ENCODE assay signal across 11 cellular contexts in the genomic region with DNA sequence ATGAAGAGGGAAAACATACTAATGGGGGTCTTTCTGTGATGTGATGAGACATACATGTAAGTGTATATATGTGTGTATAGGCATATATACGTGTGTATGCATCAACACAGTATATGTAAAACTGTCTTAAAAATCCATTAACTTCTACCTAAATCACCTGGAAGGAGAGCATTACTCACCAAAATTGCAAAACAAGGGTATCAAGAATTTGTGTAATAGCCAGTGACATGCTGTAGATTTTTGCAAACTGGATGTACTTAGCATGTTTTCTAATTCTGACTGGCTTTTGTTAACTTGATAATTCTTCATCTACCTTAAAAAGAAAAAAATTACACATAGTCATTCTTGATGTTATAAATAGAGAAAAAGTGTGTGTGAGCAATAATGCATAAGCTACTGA.
A peak's percentile ranks its signal among the peaks of the same experiment; 100 is the strongest.
DNase-seq lines count a peak whose midpoint lies in the region; ATAC-seq and TF ChIP-seq lines count a peak whose summit lies in the region.
"Had no signal": no experiment of that assay in that cellular context is flagged by ENCODE, and none has a peak within 500 bp of the region (broad histone marks: within the 10 kb centered on the region; RNA-seq: fewer than 3 reads in every experiment).

No MANE protein-coding gene starts in this region.

- no peak overlapping the region for H3K56ac ChIP-seq in IMR-90 (ENCODE audit: extremely low read depth, insufficient read depth, low read length)

- H2BK120ac ChIP-seq in IMR-90 (ENCODE audit: low read depth, low read length) = no peak overlapping the region

- no peak overlapping the region for H3K14ac ChIP-seq in IMR-90 (replicated peaks; ENCODE audit: low read depth, low read length)

- H3K36me3 ChIP-seq in IMR-90 (ENCODE audit: control insufficient read depth, insufficient read depth, low read length) (peaks cover 3% of the 10 kb centered on the region; the same call in 1 of the 2 replicates), RWPE2 (ENCODE audit: low read depth) (no peaks in the 10 kb centered on the region)

- H3K9ac ChIP-seq in IMR-90 (ENCODE audit: low read depth, low read length) = no peak overlapping the region

- BruUV-seq in IMR-90 (replicated peaks; lab: Mats Ljungman, UMichigan) = no TSS peak

- in situ Hi-C loops in IMR-90 (cut with MboI; ENCODE audit: low sequenced_read_pairs) = no loop called here

- no peak overlapping the region for H2BK5ac ChIP-seq in IMR-90 (ENCODE audit: low read depth, low read length, poor library complexity, severe bottlenecking)

- no peak overlapping the region for H2AFZ ChIP-seq in IMR-90 (replicated peaks; ENCODE audit: low read length, poor library complexity)

- DNase-seq in IMR-90 = no peak
- no peak for DNase-seq in RWPE2 (ENCODE audit: low spot score)
- DNase-seq in epithelial cell of prostate (ENCODE audit: low read depth, low spot score) = no peak
- no peak for DNase-seq in activated CD8-positive, alpha-beta memory T cell treated with anti-CD3 and anti-CD28 coated beads, Interleukin-2, amount 50 U/mL, for 48 hours
- no peak for DNase-seq in SW 1271 (lab: John Stamatoyannopoulos, UW)
- DNase-seq in putamen (ENCODE audit: low spot score) = no peak
- DNase-seq: CD8-positive, alpha-beta T cell; COR-L47; DND-41; GDM1; HCEC 1CT had no signal

- H3K27ac ChIP-seq in IMR-90 (ENCODE audit: insufficient read depth, low read length) = no peak overlapping the region
- H3K27ac ChIP-seq in RWPE2 (ENCODE audit: poor library complexity, severe bottlenecking) = peak overlapping the region; percentile 92
- peak overlapping the region; percentile 90 for H3K27ac ChIP-seq in epithelial cell of prostate

- TF ChIP-seq POLR2A in IMR-90 (IDR thresholded peaks at IDR 0.05; ENCODE audit: low read depth, low read length) = no peak

- no peaks in the 10 kb centered on the region; a peak in 1 of 4 replicates for H3K79me1 ChIP-seq in IMR-90 (ENCODE audit: low read depth in 1 of 2, low read length in 2 of 2)

- POLR2A ChIA-PET in IMR-90 (lab: Charles Lee; ENCODE audit: unreplicated experiment) = no interaction called here

- WGBS in IMR-90 (ENCODE audit: extremely low coverage in 2 of 2, insufficient read length in 1 of 2), 2 experiments = no CpG with 5 or more reads among the region's 1 CpG

- TF ChIP-seq RAD21 in IMR-90 (IDR thresholded peaks at IDR 0.05; ENCODE audit: low read length) = no peak

- H3K27me3 ChIP-seq in IMR-90 (ENCODE audit: control insufficient read depth, insufficient read depth, low read length) = no peaks in the 10 kb centered on the region
- H3K27me3 ChIP-seq in RWPE2 (ENCODE audit: insufficient read depth, poor library complexity, severe bottlenecking) = no peaks in the 10 kb centered on the region

- TF ChIP-seq CTCF in IMR-90 (conservative IDR thresholded peaks at IDR 0.05; ENCODE audit: low read depth, low read length) = no peak
- TF ChIP-seq CTCF in RWPE2 (IDR thresholded peaks at IDR 0.05; ENCODE audit: poor library complexity, severe bottlenecking) = no peak

- CTCF ChIA-PET in IMR-90 (lab: Yijun Ruan, JAX) = interaction anchor here (0.6 kb wide), 1 partner anchor 104 kb away, joined by 3 read pairs; no protein-coding TSS in a partner anchor

- ATAC-seq in IMR-90 (ENCODE audit: low read depth) (no peak), RWPE2 (ENCODE audit: low read depth) (0 out of 3 replicates have a peak, but pooled peaks have one; percentile 15)
- ATAC-seq: CD8-positive, alpha-beta T cell had no signal

- no peak overlapping the region for H3K4me2 ChIP-seq in IMR-90 (ENCODE audit: low read depth, low read length)

- no peak overlapping the region for H4K5ac ChIP-seq in IMR-90 (ENCODE audit: low read depth, low read length)

- no peak overlapping the region for H3K23ac ChIP-seq in IMR-90 (ENCODE audit: low read depth, low read length)

- H3K9me1 ChIP-seq in IMR-90 (ENCODE audit: insufficient read depth, low read length) = no peaks in the 10 kb centered on the region; the same call in 1 of the 2 replicates

- H4K20me1 ChIP-seq in IMR-90 (ENCODE audit: insufficient read depth, low read length) = no peaks in the 10 kb centered on the region

- no peak overlapping the region for H2AK9ac ChIP-seq in IMR-90 (replicated peaks; ENCODE audit: low read depth, low read length, poor library complexity)

- no peak overlapping the region for H3K18ac ChIP-seq in IMR-90 (ENCODE audit: low read depth, low read length)

- no peak overlapping the region for H2BK20ac ChIP-seq in IMR-90 (ENCODE audit: low read depth, low read length)

- no peak overlapping the region for H4K91ac ChIP-seq in IMR-90 (ENCODE audit: insufficient read depth, low read depth, low read length)

- no peak overlapping the region for H4K8ac ChIP-seq in IMR-90 (ENCODE audit: low read depth in 2 of 2, low read length in 2 of 2)

- dilution Hi-C loops in IMR-90 (cut with HindIII; ENCODE audit: low sequenced_read_pairs, unreplicated experiment) = no loop called here

- no peak overlapping the region for H3K4ac ChIP-seq in IMR-90 (ENCODE audit: low read depth, low read length)

- no peak overlapping the region for H2AK5ac ChIP-seq in IMR-90 (ENCODE audit: low read depth, low read length)

- H3K4me1 ChIP-seq in IMR-90 (ENCODE audit: control insufficient read depth, insufficient read depth, low read length) (no peaks in the 10 kb centered on the region; the same call in 1 of the 2 replicates), RWPE2 (ENCODE audit: insufficient read depth, poor library complexity, severe bottlenecking) (peaks cover 24% of the 10 kb centered on the region)

- H2BK15ac ChIP-seq in IMR-90 (ENCODE audit: low read depth, low read length) = no peak overlapping the region

- H3K4me3 ChIP-seq in IMR-90 (ENCODE audit: insufficient read depth, low read depth, low read length) (no peak overlapping the region), RWPE2 (ENCODE audit: severe bottlenecking) (no peak overlapping the region)

- intact Hi-C loops in IMR-90 (cut with micrococcal nuclease) = no loop called here

- H3K9me3 ChIP-seq in IMR-90 (ENCODE audit: control insufficient read depth, insufficient read depth, low read length) (no peaks in the 10 kb centered on the region), RWPE2 (ENCODE audit: severe bottlenecking) (no peaks in the 10 kb centered on the region)

TF ChIP-seq in IMR-90, 13 proteins besides CTCF, POLR2A, EP300 and RAD21:
- TF ChIP-seq CHD1 (IDR thresholded peaks at IDR 0.05; ENCODE audit: low read depth, low read length) (no peak), SMC3 (IDR thresholded peaks at IDR 0.05; ENCODE audit: low read depth, low read length) (no peak), CEBPB (IDR thresholded peaks at IDR 0.05; ENCODE audit: low read depth, low read length) (peak; percentile 6; the same call in 1 of the 2 replicates), MAZ (IDR thresholded peaks at IDR 0.05; ENCODE audit: borderline replicate concordance, low read depth, low read length) (no peak)
